8 cellular contexts compared by ENCODE assay signal in genomic region chr6:26473758-26474438, GRCh38. TPM values are rescaled to one million over a fixed set of nuclear protein-coding genes. Genes with fewer than 3 reads are reported as not detected.
DNase-seq lines count a peak whose midpoint lies in the region; ATAC-seq, FAIRE-seq and TF ChIP-seq lines count a peak whose summit lies in the region.

No MANE protein-coding gene starts in this region.

- peak overlapping the region; percentile 96 for H3K27ac Mint-ChIP-seq in chondrocyte (ENCODE audit: unreplicated experiment)

- TF ChIP-seq CTCF in chondrocyte (IDR thresholded peaks at IDR 0.05): no peak

- no peaks in the 10 kb centered on the region for H3K27me3 Mint-ChIP-seq in chondrocyte (ENCODE audit: low read depth)

- H3K9me3 Mint-ChIP-seq in chondrocyte (ENCODE audit: low read depth): peaks cover 5% of the 10 kb centered on the region

- H3K36me3 Mint-ChIP-seq in chondrocyte (ENCODE audit: low read depth): peaks cover 3% of the 10 kb centered on the region

- peak; percentile 97 for FAIRE-seq in A204.1 (lab: Jason Lieb, UNC)

- DNase-seq in NCI-H446 (lab: John Stamatoyannopoulos, UW) (peak; percentile 87 to 92), chondrocyte (ENCODE audit: low spot score) (no peak), kidney tubule cell (ENCODE audit: low spot score) (peak; percentile 96)
- DNase-seq in activated CD4-positive, CD25-positive, alpha-beta regulatory T cell treated with anti-CD3 and anti-CD28 coated beads, Interleukin-2, amount 50 U/mL, for 72 hours: peak; percentile 55
- DNase-seq in stimulated activated CD4-positive, alpha-beta T cell treated with anti-CD3 and anti-CD28 coated beads, Interleukin-1b, Interleukin-23, amount 100 ng/mL, for 4 hours (ENCODE audit: low read depth in 2 of 2): peak; percentile 51 to 68

- peaks cover 35% of the 10 kb centered on the region for H3K4me1 Mint-ChIP-seq in chondrocyte (ENCODE audit: low read depth)

- ATAC-seq in GM18861 (IDR thresholded peaks at IDR 0.05; ENCODE audit: unreplicated experiment): peak; percentile 89
- ATAC-seq in HG03095 (IDR thresholded peaks at IDR 0.05; ENCODE audit: unreplicated experiment): peak; percentile 88

- peak overlapping the region; percentile 89 for H3K4me3 Mint-ChIP-seq in chondrocyte (ENCODE audit: unreplicated experiment)

RNA-seq across cellular contexts. Expression of gene BTN2A1, which starts 16.1 kb away (rescaled TPM):
- 28.3 to 33.6 TPM (median 33.3 TPM) in 3 replicates for total RNA-seq in chondrocyte

RNA-seq across cellular contexts. Expression of gene BTN1A1, which starts 26.2 kb away (rescaled TPM):
- total RNA-seq in chondrocyte: not detected in 3 replicates

RNA-seq across cellular contexts. Expression of gene BTN3A3, which starts 33.6 kb away (rescaled TPM):
- total RNA-seq in chondrocyte: 8.6 to 23.7 TPM (median 9.3 TPM) in 3 replicates
